ENCODE assay signal across 13 cellular contexts in genomic region chr7:35993663-35994622, GRCh38.
DNase-seq lines count a peak whose midpoint lies in the region; TF ChIP-seq lines count a peak whose summit lies in the region.
"Had no signal": no experiment of that assay in that cellular context is flagged by ENCODE, and none has a peak within 500 bp of the region (broad histone marks: within the 10 kb centered on the region; RNA-seq: fewer than 3 reads in every experiment).

No MANE protein-coding gene starts in this region.

- H3K27me3 ChIP-seq in MM.1S (replicated peaks; ENCODE audit: insufficient read depth, low read length): no peaks in the 10 kb centered on the region
- H3K27me3 ChIP-seq: body of pancreas, stomach had no signal

- no peaks in the 10 kb centered on the region for H3K36me3 ChIP-seq in MM.1S (replicated peaks; ENCODE audit: insufficient read depth, low read length)
- H3K36me3 ChIP-seq: stomach had no signal

- H2AFZ ChIP-seq in MM.1S (ENCODE audit: low read length): no peak overlapping the region

- no peaks in the 10 kb centered on the region for H3F3A ChIP-seq in MM.1S (ENCODE audit: insufficient read depth, low read length)

- DNase-seq in H4 (ENCODE audit: low spot score) (peak; percentile 95), RPMI7951 (ENCODE audit: low read depth) (peak; percentile 23), fibroblast of peridontal ligament (ENCODE audit: extremely low read depth) (peak; percentile 53), skeletal muscle cell (ENCODE audit: low read depth) (peak; percentile 76), lower leg skin (ENCODE audit: low spot score in 2 of 2) (no peak), MM.1S (no peak)
- DNase-seq in stimulated activated CD4-positive, alpha-beta T cell treated with anti-CD3 and anti-CD28 coated beads, Interleukin-4, amount 100 ng/mL, for 24 hours: no peak
- DNase-seq: activated CD4-positive, alpha-beta memory T cell treated with anti-CD3 and anti-CD28 coated beads for 36 hours; body of pancreas; CD8-positive, alpha-beta T cell; NCI-H2107; stomach; T-helper 2 cell had no signal

- H3K9me3 ChIP-seq in MM.1S (replicated peaks; ENCODE audit: insufficient read depth, low read length): no peaks in the 10 kb centered on the region
- H3K9me3 ChIP-seq: body of pancreas, stomach had no signal

- no peaks in the 10 kb centered on the region for H3K4me1 ChIP-seq in MM.1S (ENCODE audit: low read length)

- WGBS in lower leg skin, 2 donors: 63 to 68% methylated on average over 8 of the region's 8 CpGs

- TF ChIP-seq CTCF in lower leg skin (IDR thresholded peaks at IDR 0.05) (no peak), MM.1S (IDR thresholded peaks at IDR 0.05; ENCODE audit: low read length) (no peak)

- no peak overlapping the region for H3K4me2 ChIP-seq in MM.1S (ENCODE audit: low read depth, low read length)

- H3K27ac ChIP-seq in MM.1S (ENCODE audit: low read length): no peak overlapping the region
- H3K27ac ChIP-seq: body of pancreas, stomach had no signal

- no peak overlapping the region for H3K4me3 ChIP-seq in skeletal muscle cell (ENCODE audit: low read depth, low read length)
- H3K4me3 ChIP-seq in lower leg skin (ENCODE audit: low read depth, poor library complexity, severe bottlenecking): no peak overlapping the region
- H3K4me3 ChIP-seq in MM.1S (ENCODE audit: low read length): no peak overlapping the region
- H3K4me3 ChIP-seq: body of pancreas, stomach had no signal

- H3K9ac ChIP-seq in MM.1S (ENCODE audit: low read length): no peak overlapping the region

- H4K20me1 ChIP-seq in MM.1S (ENCODE audit: insufficient read depth, low read length): no peaks in the 10 kb centered on the region

- intact Hi-C loops in lower leg skin (cut with DNase I; ENCODE audit: low total_unique reads): no loop called here

- H3K9me2 ChIP-seq in MM.1S (replicated peaks; ENCODE audit: insufficient read depth, low read length): no peaks in the 10 kb centered on the region

- TF ChIP-seq POLR2A in lower leg skin (IDR thresholded peaks at IDR 0.05): no peak

- no peaks in the 10 kb centered on the region for H3K79me2 ChIP-seq in MM.1S (ENCODE audit: low read length)

Comparison
In these comparisons a context has a peak if more than half of its experiments do, and no peak if none do; other contexts are left out.
1. DNase-seq: peak in H4 (single experiment), RPMI7951 (single experiment), fibroblast of peridontal ligament (single experiment) and skeletal muscle cell (single experiment); none in lower leg skin (0 of 2), stimulated activated CD4-positive, alpha-beta T cell treated with anti-CD3 and anti-CD28 coated beads, Interleukin-4, amount 100 ng/mL, for 24 hours (single experiment) and MM.1S (single experiment).